Comparison of ENCODE assay signal across 2 cellular contexts in genomic region chr10:122505011-122505410, GRCh38.
A peak's percentile ranks its signal among the peaks of the same experiment; 100 is the strongest.
TF ChIP-seq lines count a peak whose summit lies in the region.

No MANE protein-coding gene starts in this region.

TF ChIP-seq in A549, 52 proteins besides CTCF, POLR2A, EP300 and RAD21:
- no peak for TF ChIP-seq CBX8 (IDR thresholded peaks at IDR 0.05)
- no peak for TF ChIP-seq GATA3 (IDR thresholded peaks at IDR 0.05; ENCODE audit: borderline replicate concordance)
- no peak for TF ChIP-seq FOSB (CRISPR knock-in tag; IDR thresholded peaks at IDR 0.05)
- TF ChIP-seq CEBPB (IDR thresholded peaks at IDR 0.05): no peak
- no peak for TF ChIP-seq USF2 (IDR thresholded peaks at IDR 0.05)
- no peak for TF ChIP-seq JUNB (IDR thresholded peaks at IDR 0.05)
- TF ChIP-seq, protein P1, sequence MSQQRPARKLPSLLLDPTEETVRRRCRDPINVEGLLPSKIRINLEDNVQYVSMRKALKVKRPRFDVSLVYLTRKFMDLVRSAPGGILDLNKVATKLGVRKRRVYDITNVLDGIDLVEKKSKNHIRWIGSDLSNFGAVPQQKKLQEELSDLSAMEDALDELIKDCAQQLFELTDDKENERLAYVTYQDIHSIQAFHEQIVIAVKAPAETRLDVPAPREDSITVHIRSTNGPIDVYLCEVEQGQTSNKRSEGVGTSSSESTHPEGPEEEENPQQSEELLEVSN (IDR thresholded peaks at IDR 0.05; ENCODE audit: borderline replicate concordance, low read depth): no peak
- TF ChIP-seq RARB (CRISPR knock-in tag; IDR thresholded peaks at IDR 0.05): no peak
- TF ChIP-seq CHD2 (IDR thresholded peaks at IDR 0.05; ENCODE audit: low read length, partially characterized antibody): no peak
- TF ChIP-seq, protein P2, sequence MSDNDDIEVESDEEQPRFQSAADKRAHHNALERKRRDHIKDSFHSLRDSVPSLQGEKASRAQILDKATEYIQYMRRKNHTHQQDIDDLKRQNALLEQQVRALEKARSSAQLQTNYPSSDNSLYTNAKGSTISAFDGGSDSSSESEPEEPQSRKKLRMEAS (IDR thresholded peaks at IDR 0.05): no peak
- no peak for TF ChIP-seq HOXB13 (CRISPR knock-in tag; IDR thresholded peaks at IDR 0.05; ENCODE audit: low read depth)
- TF ChIP-seq, protein P3, sequence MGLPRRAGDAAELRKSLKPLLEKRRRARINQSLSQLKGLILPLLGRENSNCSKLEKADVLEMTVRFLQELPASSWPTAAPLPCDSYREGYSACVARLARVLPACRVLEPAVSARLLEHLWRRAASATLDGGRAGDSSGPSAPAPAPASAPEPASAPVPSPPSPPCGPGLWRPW (IDR thresholded peaks at IDR 0.05): no peak
- no peak for TF ChIP-seq MYC (IDR thresholded peaks at IDR 0.05; ENCODE audit: borderline replicate concordance, low read length)

TF ChIP-seq in PFSK-1, 5 proteins besides CTCF, POLR2A, EP300 and RAD21:
- TF ChIP-seq TAF1 (IDR thresholded peaks at IDR 0.05; ENCODE audit: borderline replicate concordance, insufficient read depth, low read length): no peak
- TF ChIP-seq, protein P4, sequence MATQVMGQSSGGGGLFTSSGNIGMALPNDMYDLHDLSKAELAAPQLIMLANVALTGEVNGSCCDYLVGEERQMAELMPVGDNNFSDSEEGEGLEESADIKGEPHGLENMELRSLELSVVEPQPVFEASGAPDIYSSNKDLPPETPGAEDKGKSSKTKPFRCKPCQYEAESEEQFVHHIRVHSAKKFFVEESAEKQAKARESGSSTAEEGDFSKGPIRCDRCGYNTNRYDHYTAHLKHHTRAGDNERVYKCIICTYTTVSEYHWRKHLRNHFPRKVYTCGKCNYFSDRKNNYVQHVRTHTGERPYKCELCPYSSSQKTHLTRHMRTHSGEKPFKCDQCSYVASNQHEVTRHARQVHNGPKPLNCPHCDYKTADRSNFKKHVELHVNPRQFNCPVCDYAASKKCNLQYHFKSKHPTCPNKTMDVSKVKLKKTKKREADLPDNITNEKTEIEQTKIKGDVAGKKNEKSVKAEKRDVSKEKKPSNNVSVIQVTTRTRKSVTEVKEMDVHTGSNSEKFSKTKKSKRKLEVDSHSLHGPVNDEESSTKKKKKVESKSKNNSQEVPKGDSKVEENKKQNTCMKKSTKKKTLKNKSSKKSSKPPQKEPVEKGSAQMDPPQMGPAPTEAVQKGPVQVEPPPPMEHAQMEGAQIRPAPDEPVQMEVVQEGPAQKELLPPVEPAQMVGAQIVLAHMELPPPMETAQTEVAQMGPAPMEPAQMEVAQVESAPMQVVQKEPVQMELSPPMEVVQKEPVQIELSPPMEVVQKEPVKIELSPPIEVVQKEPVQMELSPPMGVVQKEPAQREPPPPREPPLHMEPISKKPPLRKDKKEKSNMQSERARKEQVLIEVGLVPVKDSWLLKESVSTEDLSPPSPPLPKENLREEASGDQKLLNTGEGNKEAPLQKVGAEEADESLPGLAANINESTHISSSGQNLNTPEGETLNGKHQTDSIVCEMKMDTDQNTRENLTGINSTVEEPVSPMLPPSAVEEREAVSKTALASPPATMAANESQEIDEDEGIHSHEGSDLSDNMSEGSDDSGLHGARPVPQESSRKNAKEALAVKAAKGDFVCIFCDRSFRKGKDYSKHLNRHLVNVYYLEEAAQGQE (IDR thresholded peaks at IDR 0.05; ENCODE audit: insufficient read depth in 1 of 2, low read depth in 2 of 2, low read length in 2 of 2): peak; percentile 10 to 51; a peak in 2 of 4 replicates
